21 cellular contexts compared by ENCODE assay signal in genomic region chr11:126837581-126837980, GRCh38.
"Had no signal": no experiment of that assay in that cellular context is flagged by ENCODE, and none has a peak within 500 bp of the region (broad histone marks: within the 10 kb centered on the region; RNA-seq: fewer than 3 reads in every experiment).

No MANE protein-coding gene starts in this region.

- DNase-seq: cerebellar nuclear complex; colonic mucosa; cortex of kidney; effector CD8-positive, alpha-beta T cell; effector memory CD8-positive, alpha-beta T cell; foreskin keratinocyte; glutamatergic neuron; head of caudate nucleus; heart right ventricle; hippocampal formation; kidney; kidney glomerular epithelial cell; left lung; left ventricle myocardium superior; lower lobe of right lung; mesenchymal stem cell; mucosa of descending colon had no signal

- H3K4me3 Mint-ChIP-seq: dendritic cell treated with granulocyte-macrophage colony-stimulating factor and Interleukin-4, amounts not matched to agents 40 ng/mL and 50 ng/mL, for 4 days; effector memory CD8-positive, alpha-beta T cell; mesothelial cell of epicardium had no signal

- H3K27me3 ChIP-seq: colonic mucosa, foreskin keratinocyte, left lung had no signal

- H3K36me3 Mint-ChIP-seq: mesothelial cell of epicardium had no signal

- H3K4me3 ChIP-seq: colonic mucosa, esophagus muscularis mucosa, gastroesophageal sphincter, heart right ventricle, left lung, lower lobe of right lung, mucosa of descending colon had no signal

- H3K4me1 ChIP-seq: colonic mucosa, esophagus muscularis mucosa, foreskin keratinocyte, gastroesophageal sphincter, heart right ventricle, lower lobe of right lung had no signal

- H3K9me3 ChIP-seq: colonic mucosa, esophagus muscularis mucosa, gastroesophageal sphincter, left lung, lower lobe of right lung, mucosa of descending colon had no signal

- H3K36me3 ChIP-seq: colonic mucosa, esophagus muscularis mucosa, gastroesophageal sphincter, heart right ventricle, left lung, lower lobe of right lung had no signal

- ATAC-seq: effector memory CD8-positive, alpha-beta T cell; foreskin keratinocyte; gastroesophageal sphincter; heart right ventricle; left lung; left ventricle myocardium superior; lower lobe of right lung; mucosa of descending colon had no signal

- H3K27ac Mint-ChIP-seq: dendritic cell treated with granulocyte-macrophage colony-stimulating factor and Interleukin-4, amounts not matched to agents 40 ng/mL and 50 ng/mL, for 4 days; effector memory CD8-positive, alpha-beta T cell; mesothelial cell of epicardium had no signal

- H3K27ac ChIP-seq: colonic mucosa, esophagus muscularis mucosa, foreskin keratinocyte, gastroesophageal sphincter, heart right ventricle, left lung, lower lobe of right lung had no signal

- H3K9me3 Mint-ChIP-seq: dendritic cell treated with granulocyte-macrophage colony-stimulating factor and Interleukin-4, amounts not matched to agents 40 ng/mL and 50 ng/mL, for 4 days; mesothelial cell of epicardium had no signal
